Comparison of ENCODE assay signal across 30 cellular contexts in the genomic region with DNA sequence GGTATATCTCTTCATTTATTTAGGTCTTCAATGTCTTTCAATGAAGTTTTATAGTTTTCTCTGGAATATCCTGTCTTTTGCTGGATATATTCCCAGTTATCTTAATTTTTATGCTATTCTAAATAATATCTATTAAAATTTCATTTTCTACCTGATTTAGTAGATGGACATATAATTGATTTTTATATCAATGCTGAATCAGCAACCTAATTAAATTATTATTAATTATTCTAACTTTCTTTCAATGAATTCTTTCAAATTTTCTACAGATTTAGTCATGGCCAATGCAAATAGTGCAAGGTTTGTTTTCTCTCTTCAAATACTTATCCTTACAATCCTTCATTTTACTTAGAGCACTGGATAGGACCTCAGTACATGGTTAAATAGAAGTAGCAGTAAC.
"Had no signal": no experiment of that assay in that cellular context is flagged by ENCODE, and none has a peak within 500 bp of the region (broad histone marks: within the 10 kb centered on the region; RNA-seq: fewer than 3 reads in every experiment).

No MANE protein-coding gene starts in this region.

- H3K9ac ChIP-seq: parathyroid adenoma had no signal

- H3K4me1 ChIP-seq: upper lobe of right lung, uterus had no signal

- FAIRE-seq: small intestine had no signal

- H3K4me1 Mint-ChIP-seq: stimulated activated effector memory CD8-positive, alpha-beta T cell treated with anti-CD3 and anti-CD28 coated beads, Interleukin-12 subunit alpha, Interleukin-12 subunit beta, amount 100 ng/mL, for 72 hours; stimulated activated naive CD8-positive, alpha-beta T cell treated with anti-CD3 and anti-CD28 coated beads, Interleukin-15, amount 100 ng/mL, for 72 hours had no signal

- H3K79me2 ChIP-seq: parathyroid adenoma had no signal

- ATAC-seq: naive thymus-derived CD8-positive, alpha-beta T cell; natural killer cell treated with Interleukin-12 subunit alpha and Interleukin-12 subunit beta and Interleukin-15 and Interleukin-18, amount 100 ng/mL, for 72 hours; psoas muscle; right cardiac atrium; right lobe of liver; stimulated activated effector memory CD8-positive, alpha-beta T cell treated with anti-CD3 and anti-CD28 coated beads, Interleukin-12 subunit alpha, Interleukin-12 subunit beta, amount 100 ng/mL, for 72 hours; stimulated activated naive B cell treated with anti-CD40 and anti-IgM and Interleukin-4, amounts not matched to agents 10 μg/mL and 1 μg/mL and 100 μg/mL, for 72 hours; stimulated activated naive CD8-positive, alpha-beta T cell treated with anti-CD3 and anti-CD28 coated beads, Interleukin-15, amount 100 ng/mL, for 72 hours; stimulated activated naive CD8-positive, alpha-beta T cell treated with anti-CD3 and anti-CD28 coated beads, Interleukin-15, Interleukin-2, amounts not matched to agents 100 U/mL and 50 U/mL, for 24 hours; upper lobe of right lung had no signal

- H3K27me3 Mint-ChIP-seq: naive thymus-derived CD8-positive, alpha-beta T cell; natural killer cell treated with Interleukin-12 subunit alpha and Interleukin-12 subunit beta and Interleukin-15 and Interleukin-18, amount 100 ng/mL, for 72 hours; progenitor cell of endocrine pancreas; stimulated activated naive B cell treated with anti-CD40 and anti-IgM and Interleukin-4, amounts not matched to agents 10 μg/mL and 1 μg/mL and 100 μg/mL, for 72 hours; stimulated activated naive CD8-positive, alpha-beta T cell treated with anti-CD3 and anti-CD28 coated beads, Interleukin-15, amount 100 ng/mL, for 72 hours; type B pancreatic cell had no signal

- H3K4me3 Mint-ChIP-seq: naive thymus-derived CD8-positive, alpha-beta T cell; natural killer cell treated with Interleukin-12 subunit alpha and Interleukin-12 subunit beta and Interleukin-15 and Interleukin-18, amount 100 ng/mL, for 72 hours; nephron progenitor cell; neural crest cell; stimulated activated effector memory CD8-positive, alpha-beta T cell treated with anti-CD3 and anti-CD28 coated beads, Interleukin-12 subunit alpha, Interleukin-12 subunit beta, amount 100 ng/mL, for 72 hours; stimulated activated naive B cell treated with anti-CD40 and anti-IgM and Interleukin-4, amounts not matched to agents 10 μg/mL and 1 μg/mL and 100 μg/mL, for 72 hours; stimulated activated naive CD8-positive, alpha-beta T cell treated with anti-CD3 and anti-CD28 coated beads, Interleukin-15, amount 100 ng/mL, for 72 hours; type B pancreatic cell had no signal

- H3K9me3 ChIP-seq: neutrophil, psoas muscle, right lobe of liver, sigmoid colon, suprapubic skin, testis, tibial artery, transverse colon, upper lobe of right lung, uterus had no signal

- H3K36me3 ChIP-seq: uterus had no signal

- H3K27ac Mint-ChIP-seq: stimulated activated naive B cell treated with anti-CD40 and anti-IgM and Interleukin-4, amounts not matched to agents 10 μg/mL and 1 μg/mL and 100 μg/mL, for 72 hours; type B pancreatic cell had no signal

- H3K9me3 Mint-ChIP-seq: naive thymus-derived CD8-positive, alpha-beta T cell; natural killer cell treated with Interleukin-12 subunit alpha and Interleukin-12 subunit beta and Interleukin-15 and Interleukin-18, amount 100 ng/mL, for 72 hours; nephron progenitor cell; neural crest cell; stimulated activated effector memory CD8-positive, alpha-beta T cell treated with anti-CD3 and anti-CD28 coated beads, Interleukin-12 subunit alpha, Interleukin-12 subunit beta, amount 100 ng/mL, for 72 hours; stimulated activated naive B cell treated with anti-CD40 and anti-IgM and Interleukin-4, amounts not matched to agents 10 μg/mL and 1 μg/mL and 100 μg/mL, for 72 hours; stimulated activated naive CD8-positive, alpha-beta T cell treated with anti-CD3 and anti-CD28 coated beads, Interleukin-15, amount 100 ng/mL, for 72 hours; type B pancreatic cell had no signal

- H2AFZ ChIP-seq: parathyroid adenoma had no signal

- H3K27me3 ChIP-seq: neutrophil, right lobe of liver, sigmoid colon, suprapubic skin, testis, tibial artery, transverse colon, upper lobe of right lung, uterus had no signal

- H3K4me3 ChIP-seq: psoas muscle, right lobe of liver, sigmoid colon, suprapubic skin, testis, tibial artery, transverse colon, upper lobe of right lung, uterus had no signal

- H3K27ac ChIP-seq: neutrophil, parathyroid adenoma, psoas muscle, right lobe of liver, sigmoid colon, suprapubic skin, testis, tibial artery, transverse colon, upper lobe of right lung, uterus had no signal

- DNase-seq: naive thymus-derived CD8-positive, alpha-beta T cell; nephron progenitor cell; nucleus accumbens; posterior cingulate gyrus; psoas muscle; right cardiac atrium; right lobe of liver; sigmoid colon; small intestine; stimulated activated CD4-positive, alpha-beta T cell treated with anti-CD3 and anti-CD28 coated beads, Interleukin-15, amount 100 ng/mL, for 24 hours; stimulated activated CD4-positive, alpha-beta T cell treated with anti-CD3 and anti-CD28 coated beads, Interleukin-2, amount 100 ng/mL, for 24 hours; stimulated activated CD4-positive, alpha-beta T cell treated with anti-CD3 and anti-CD28 coated beads, Interleukin-2, amount 100 ng/mL, for 48 hours; stimulated activated CD4-positive, alpha-beta T cell treated with anti-CD3 and anti-CD28 coated beads, Interleukin-4, amount 100 ng/mL, for 24 hours; stimulated activated naive B cell treated with anti-CD40 and anti-IgM and Interleukin-4, amounts not matched to agents 10 μg/mL and 1 μg/mL and 100 μg/mL, for 72 hours; stimulated activated naive CD8-positive, alpha-beta T cell treated with anti-CD3 and anti-CD28 coated beads, Interleukin-15, amount 100 ng/mL, for 72 hours; stimulated activated naive CD8-positive, alpha-beta T cell treated with anti-CD3 and anti-CD28 coated beads, Interleukin-15, Interleukin-2, amounts not matched to agents 100 U/mL and 50 U/mL, for 24 hours; substantia nigra; testis; tibial artery; transverse colon; upper lobe of right lung; uterus had no signal
